ENCODE assay signal across 8 cellular contexts in the genomic region with DNA sequence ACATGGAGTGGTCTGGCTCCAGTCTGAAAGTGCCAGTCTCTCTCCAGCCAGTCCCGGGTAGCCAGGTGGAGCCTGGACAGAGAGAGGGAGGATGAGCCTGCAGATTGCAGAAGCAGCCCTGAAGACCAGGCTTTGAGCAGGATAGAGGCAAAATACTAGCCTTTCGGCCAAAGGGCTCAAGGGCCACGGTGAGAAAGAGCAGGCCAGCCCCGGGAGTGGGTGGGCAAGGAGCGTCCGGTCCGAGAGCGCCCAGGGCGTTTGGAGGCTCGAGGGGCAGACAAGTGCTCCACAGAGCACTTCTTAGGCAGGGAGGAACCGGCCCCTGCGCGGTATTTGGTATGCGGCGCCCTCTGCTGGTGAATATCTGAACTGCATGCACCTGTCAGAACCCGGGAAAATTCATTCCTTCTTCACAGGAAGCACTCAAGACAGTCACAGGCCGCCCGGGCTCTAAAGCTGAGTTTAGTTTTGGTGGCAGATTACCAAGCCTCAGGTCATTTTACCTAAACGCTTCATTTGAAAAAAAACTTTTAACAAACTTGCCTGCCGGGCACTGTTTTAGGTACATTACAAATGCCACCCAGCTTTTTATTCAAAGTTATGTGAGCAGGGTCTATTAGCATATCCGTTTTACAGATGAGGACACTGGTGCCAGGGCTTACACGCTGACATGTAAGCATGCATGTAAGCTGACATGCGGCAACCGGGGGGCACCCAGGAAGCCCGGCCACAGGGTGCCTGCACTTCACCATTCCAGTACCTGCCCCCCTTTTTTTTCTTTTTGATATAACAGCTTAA. TPM values are rescaled to one million over a fixed set of nuclear protein-coding genes. Genes with fewer than 3 reads are reported as not detected.
DNase-seq lines count a peak whose midpoint lies in the region; ATAC-seq and TF ChIP-seq lines count a peak whose summit lies in the region.

No MANE protein-coding gene starts in this region.

- H3K27ac ChIP-seq in PC-9 (no peak overlapping the region), transverse colon (no peak overlapping the region)

- H3K4me3 ChIP-seq in LNCaP clone FGC (ENCODE audit: low read depth, low read length) (no peak overlapping the region), PC-9 (no peak overlapping the region; the same call in 1 of the 2 replicates), foreskin fibroblast (ENCODE audit: low read depth in 1 of 2, low read length in 2 of 2) (no peak overlapping the region), transverse colon (no peak overlapping the region)

- ATAC-seq in omental fat pad (ENCODE audit: low FRiP score), result peak; percentile 75

- H3K27me3 ChIP-seq in PC-9 (ENCODE audit: insufficient read depth, low read depth), result no peaks in the 10 kb centered on the region
- H3K27me3 ChIP-seq in transverse colon, result peaks cover 10% of the 10 kb centered on the region

- POLR2A ChIA-PET in PC-9 (lab: Charles Lee; ENCODE audit: unreplicated experiment), result no interaction called here

- TF ChIP-seq CTCF in LNCaP clone FGC (IDR thresholded peaks at IDR 0.05; ENCODE audit: control insufficient read depth, extremely low read depth, insufficient read depth) (peak; percentile 90), PC-9 (conservative IDR thresholded peaks at IDR 0.05) (peak; percentile 91), foreskin fibroblast (IDR thresholded peaks at IDR 0.05; ENCODE audit: low read depth, low read length) (peak; percentile 75), omental fat pad (IDR thresholded peaks at IDR 0.05) (peak in 2 of 3 donors; percentile 56 to 73), transverse colon (IDR thresholded peaks at IDR 0.05) (peak; percentile 87 to 96 (median 89))

- intact Hi-C loops in PC-9 (cut with micrococcal nuclease; ENCODE audit: unreplicated experiment), result loop anchor here (1.0 kb wide), 1 partner anchor 262 kb away; no protein-coding TSS in a partner anchor
- intact Hi-C loops in transverse colon (cut with DNase I; ENCODE audit: low total_unique reads), result loop anchor here (5.0 kb wide), 1 partner anchor 258 kb away; no protein-coding TSS in a partner anchor

- no peaks in the 10 kb centered on the region for H3K79me2 ChIP-seq in PC-9 (ENCODE audit: low read depth)

- WGBS in transverse colon (ENCODE audit: low coverage in 1 of 2), 2 donors, result 14 to 25% methylated on average over 8 to 25 of the region's 25 CpGs

- CTCF ChIA-PET in PC-9 (lab: Charles Lee), result interaction anchor here (0.9 to 1.2 kb wide), 2 partner anchors 262 to 281 kb away, joined by 3 to 4 read pairs; partner anchors contain the start of gene EFCAB11

- H3K9me2 ChIP-seq in PC-9 (ENCODE audit: insufficient read depth), result no peaks in the 10 kb centered on the region

- no peak for TF ChIP-seq EP300 in transverse colon (IDR thresholded peaks at IDR 0.05; ENCODE audit: low read depth)

- peak; percentile 39 to 60 for DNase-seq in AML-193 (lab: John Stamatoyannopoulos, UW)
- DNase-seq in GM19240 (ENCODE audit: insufficient read length, low spot score), result peak; percentile 55
- DNase-seq in LNCaP clone FGC (ENCODE audit: low read depth), result peak; percentile 18
- peak in 1 of 2 experiments; percentile 31 for DNase-seq in PC-9
- DNase-seq in activated T-helper 1 cell treated with Interleukin-2 at 50 U/mL for 16 hours (ENCODE audit: low read depth), result peak; percentile 41
- DNase-seq in foreskin fibroblast, result peak; percentile 19 to 68
- peak; percentile 62 for DNase-seq in omental fat pad (ENCODE audit: low spot score)
- DNase-seq in transverse colon, result peak; percentile 70

- H3K4me2 ChIP-seq in PC-9, result peak overlapping the region; percentile 57

- no peaks in the 10 kb centered on the region for H3K4me1 ChIP-seq in PC-9 (replicated peaks; ENCODE audit: insufficient read depth)
- peaks cover 0 to 3% (median 0%) of the 10 kb centered on the region in 4 donors for H3K4me1 ChIP-seq in transverse colon

- in situ Hi-C loops in transverse colon (cut with MboI; ENCODE audit: low pct_ligation_motif_present in 1 of 4, low pct_unique_long_range_greater_than_20kb in 1 of 4, low sequenced_read_pairs in 3 of 4), result loop anchor here (25.0 kb wide), 3 partner anchors 248 to 1198 kb away; partner anchors contain the start of genes EFCAB11 (in 1 of the 4) and TDP1 (in 1 of the 4)

- no peak overlapping the region for H2AFZ ChIP-seq in PC-9

- H3K36me3 ChIP-seq in PC-9 (ENCODE audit: low read depth), result no peaks in the 10 kb centered on the region
- H3K36me3 ChIP-seq in transverse colon, result no peaks in the 10 kb centered on the region

- H3K9me3 ChIP-seq in PC-9 (ENCODE audit: insufficient read depth, low read depth) (no peaks in the 10 kb centered on the region), transverse colon (peaks cover 25 to 31% of the 10 kb centered on the region in 2 donors)

- BruUV-seq in PC-9 (replicated peaks; lab: Mats Ljungman, UMichigan), result no TSS peak

- no peaks in the 10 kb centered on the region for H4K20me1 ChIP-seq in PC-9 (ENCODE audit: insufficient read depth)

- H3F3A ChIP-seq in PC-9 (ENCODE audit: insufficient read depth, low read depth), result no peaks in the 10 kb centered on the region

- TF ChIP-seq POLR2A in transverse colon (IDR thresholded peaks at IDR 0.05), result no peak

RNA-seq across cellular contexts. Expression of gene PSMC1, which starts 21.0 kb away (rescaled TPM):
- total RNA-seq in PC-9 (2021) (50.8 and 55.4 TPM in 2 replicates), omental fat pad (100 to 1,000 TPM in 3 of 4 donors, 10 to 100 TPM in 1; 96.5 to 138 (median 115) TPM), transverse colon (10 to 100 TPM; 23.9 to 79.9 (median 56.2) TPM)
